Comparison of ENCODE assay signal across 17 cellular contexts in genomic region chr17:74821655-74822328, GRCh38. TPM values are rescaled to one million over a fixed set of nuclear protein-coding genes. Genes with fewer than 3 reads are reported as not detected.
DNase-seq lines count a peak whose midpoint lies in the region; ATAC-seq and TF ChIP-seq lines count a peak whose summit lies in the region.
"Had no signal": no experiment of that assay in that cellular context is flagged by ENCODE, and none has a peak within 500 bp of the region (broad histone marks: within the 10 kb centered on the region; RNA-seq: fewer than 3 reads in every experiment).

No MANE protein-coding gene starts in this region.

- intact Hi-C loops in left ventricle myocardium superior (cut with micrococcal nuclease) (no loop called here), sigmoid colon (cut with DNase I) (no loop called here)

- H3K4me3 ChIP-seq in BLaER1 treated with 17β-estradiol and CSF1 and Interleukin-3, amounts not matched to agents 10 nM and 100 nM = no peak overlapping the region
- H3K4me3 ChIP-seq in endodermal cell (ENCODE audit: low read length) (no peak overlapping the region), sigmoid colon (no peak overlapping the region)
- H3K4me3 ChIP-seq: A549, MG63 had no signal

- H3K4me1 Mint-ChIP-seq in endodermal cell = no peaks in the 10 kb centered on the region

- H3K27me3 ChIP-seq in BLaER1 treated with 17β-estradiol and CSF1 and Interleukin-3, amounts not matched to agents 10 nM and 100 nM = 0 out of 22 replicates have a peak, but pooled peaks cover 0 to 4% (median 0%) of the 10 kb centered on the region in 11 experiments
- no peaks in the 10 kb centered on the region for H3K27me3 ChIP-seq in endodermal cell (ENCODE audit: control insufficient read depth, insufficient read depth, low read length, poor library complexity, severe bottlenecking)
- no peaks in the 10 kb centered on the region for H3K27me3 ChIP-seq in sigmoid colon
- H3K27me3 ChIP-seq: MG63 had no signal

- peak; percentile 62 for ATAC-seq in left ventricle myocardium superior
- ATAC-seq in GM19351 (IDR thresholded peaks at IDR 0.05; ENCODE audit: unreplicated experiment) = no peak
- ATAC-seq: A549 had no signal

- no peaks in the 10 kb centered on the region for H3K27me3 Mint-ChIP-seq in endodermal cell (ENCODE audit: insufficient read depth)
- H3K27me3 Mint-ChIP-seq: CD4-positive, CD25-positive, alpha-beta regulatory T cell had no signal

- H4K20me1 ChIP-seq in BLaER1 treated with 17β-estradiol and CSF1 and Interleukin-3, amounts not matched to agents 10 nM and 100 nM = peaks cover 4 to 100% (median 76%) of the 10 kb centered on the region in 11 experiments; a peak in 17 of 22 replicates

- WGBS in endodermal cell (ENCODE audit: insufficient coverage in 1 of 2, insufficient read length in 1 of 2), 2 experiments = 93 to 95% methylated on average over 3 to 13 of the region's 13 CpGs
- WGBS in sigmoid colon, 2 donors = 85 to 89% methylated on average over 13 of the region's 13 CpGs

- H3K9me3 Mint-ChIP-seq in endodermal cell = no peaks in the 10 kb centered on the region
- H3K9me3 Mint-ChIP-seq: CD4-positive, CD25-positive, alpha-beta regulatory T cell; HFFc6 had no signal

- H3K4me1 ChIP-seq in BLaER1 treated with 17β-estradiol and CSF1 and Interleukin-3, amounts not matched to agents 10 nM and 100 nM = peaks cover 0 to 89% (median 68%) of the 10 kb centered on the region in 10 experiments; a peak in 16 of 20 replicates
- peaks cover 8% of the 10 kb centered on the region for H3K4me1 ChIP-seq in endodermal cell (ENCODE audit: control insufficient read depth, insufficient read depth, low read length)
- H3K4me1 ChIP-seq in sigmoid colon = peaks cover 0 to 12% (median 0%) of the 10 kb centered on the region in 4 donors
- H3K4me1 ChIP-seq: A549, Caco-2 had no signal

- H3K9me3 ChIP-seq in BLaER1 treated with 17β-estradiol and CSF1 and Interleukin-3, amounts not matched to agents 10 nM and 100 nM (replicated peaks in 1 of 11) = no peaks in the 10 kb centered on the region
- H3K9me3 ChIP-seq in endodermal cell (ENCODE audit: control insufficient read depth, low read length) (no peaks in the 10 kb centered on the region), sigmoid colon (no peaks in the 10 kb centered on the region)
- H3K9me3 ChIP-seq: A549, Caco-2, MG63 had no signal

- DNase-seq in endodermal cell = no peak
- DNase-seq in left ventricle myocardium superior = no peak
- DNase-seq in sigmoid colon = no peak
- no peak for DNase-seq in NCI-H1436 treated with DMSO at 0.1 percent for 48 hours (lab: John Stamatoyannopoulos, UW)
- no peak for DNase-seq in stimulated activated CD4-positive, alpha-beta T cell treated with anti-CD3 and anti-CD28 coated beads, Interleukin-2, amount 100 ng/mL, for 24 hours
- DNase-seq: Caco-2; CD4-positive, CD25-positive, alpha-beta regulatory T cell; EL; HFFc6; Karpas-422; MG63; NCI-H1694; NCI-H2107; SHP77 treated with DMSO at 0.1 percent for 48 hours had no signal

- peaks cover 36% of the 10 kb centered on the region for H3K36me3 Mint-ChIP-seq in endodermal cell (ENCODE audit: low read depth)

- TF ChIP-seq POLR2A in sigmoid colon (IDR thresholded peaks at IDR 0.05) = no peak

- H3K27ac ChIP-seq in BLaER1 treated with 17β-estradiol and CSF1 and Interleukin-3, amounts not matched to agents 10 nM and 100 nM = no peak overlapping the region
- peak overlapping the region; percentile 66 for H3K27ac ChIP-seq in endodermal cell (ENCODE audit: low read depth, low read length)
- H3K27ac ChIP-seq in sigmoid colon = peak overlapping the region in 3 of 4 donors; percentile 32 to 48 (median 45)
- H3K27ac ChIP-seq: A549 had no signal

- H3K4me3 Mint-ChIP-seq in endodermal cell = no peak overlapping the region
- H3K4me3 Mint-ChIP-seq: CD4-positive, CD25-positive, alpha-beta regulatory T cell; HFFc6 had no signal

- H3K9ac ChIP-seq in BLaER1 treated with 17β-estradiol and CSF1 and Interleukin-3, amounts not matched to agents 10 nM and 100 nM = peak overlapping the region in 2 of 11 experiments; percentile 31 to 39; a peak in 2 of 22 replicates
- no peak overlapping the region for H3K9ac ChIP-seq in endodermal cell (ENCODE audit: extremely low read depth, low read length, poor library complexity, severe bottlenecking)

- H3K27ac Mint-ChIP-seq in endodermal cell = no peak overlapping the region
- H3K27ac Mint-ChIP-seq: CD4-positive, CD25-positive, alpha-beta regulatory T cell; HFFc6 had no signal

- peaks cover 0 to 100% (median 86%) of the 10 kb centered on the region in 11 experiments; a peak in 18 of 22 replicates for H3K36me3 ChIP-seq in BLaER1 treated with 17β-estradiol and CSF1 and Interleukin-3, amounts not matched to agents 10 nM and 100 nM
- H3K36me3 ChIP-seq in endodermal cell (ENCODE audit: control insufficient read depth, insufficient read depth, low read length) (peaks cover 9% of the 10 kb centered on the region), sigmoid colon (peaks cover 0 to 24% (median 3%) of the 10 kb centered on the region in 4 donors)

- no peak for TF ChIP-seq CTCF in endodermal cell (conservative IDR thresholded peaks at IDR 0.05)
- TF ChIP-seq CTCF in sigmoid colon (IDR thresholded peaks at IDR 0.05) = no peak

- no peak for TF ChIP-seq EP300 in sigmoid colon (IDR thresholded peaks at IDR 0.05)

- peak overlapping the region in 7 of 11 experiments; percentile 24 to 93 (median 74); a peak in 11 of 22 replicates for H3K4me2 ChIP-seq in BLaER1 treated with 17β-estradiol and CSF1 and Interleukin-3, amounts not matched to agents 10 nM and 100 nM
- H3K4me2 ChIP-seq: A549 had no signal

RNA-seq across cellular contexts. Expression of gene GRIN2C, which starts 37.9 kb away (rescaled TPM):
- total RNA-seq in endodermal cell = under 1 TPM; 0.24 to 0.31 TPM
- polyA plus RNA-seq in endodermal cell (2013, experiment 1 of 2) = 0.36 TPM
- 0.33 TPM for polyA plus RNA-seq in endodermal cell (2013, experiment 2 of 2)
- total RNA-seq in left ventricle myocardium superior = 0.52 TPM
- total RNA-seq in sigmoid colon = under 1 TPM in 1 of 4 donors, not detected in 3; 0.49 TPM
- under 1 TPM in 1 of 3 donors, not detected in 2; 0.22 TPM for polyA plus RNA-seq in sigmoid colon
- total RNA-seq: CD4-positive, CD25-positive, alpha-beta regulatory T cell had no signal
- polyA plus RNA-seq: CD4-positive, CD25-positive, alpha-beta regulatory T cell had no signal

RNA-seq across cellular contexts. Expression of gene NAT9, which starts 45.6 kb away (rescaled TPM):
- total RNA-seq in endodermal cell (10 to 100 TPM; 58.3 to 77.3 TPM), left ventricle myocardium superior (21.1 TPM), sigmoid colon (10 to 100 TPM; 14.3 to 29.9 (median 21.7) TPM)
- polyA plus RNA-seq in endodermal cell (2013, experiment 1 of 2) = 52.6 TPM
- 39.7 TPM for polyA plus RNA-seq in endodermal cell (2013, experiment 2 of 2)
- polyA plus RNA-seq in sigmoid colon = 10 to 100 TPM; 11.3 to 36.4 (median 14.4) TPM

RNA-seq across cellular contexts. Expression of gene FDXR, which starts 51.0 kb away (rescaled TPM):
- total RNA-seq in endodermal cell (10 to 100 TPM; 17.3 to 19.4 TPM), left ventricle myocardium superior (4.5 TPM), sigmoid colon (1 to 10 TPM; 3.0 to 8.6 (median 7.1) TPM)
- polyA plus RNA-seq in endodermal cell (2013, experiment 1 of 2) = 14.8 TPM
- 13.9 TPM for polyA plus RNA-seq in endodermal cell (2013, experiment 2 of 2)
- 10 to 100 TPM; 10.8 to 26.9 (median 14.6) TPM for polyA plus RNA-seq in sigmoid colon

Comparison
In these comparisons a context has a peak if more than half of its experiments do, and no peak if none do; other contexts are left out.
1. H3K27ac ChIP-seq: peak in endodermal cell (single experiment) and sigmoid colon (3 of 4); none in BLaER1 treated with 17β-estradiol and CSF1 and Interleukin-3, amounts not matched to agents 10 nM and 100 nM (0 of 11).